In genomic region chr4:40910706-40911105, GRCh38 we compare ENCODE assay signal across 21 cellular contexts.
DNase-seq lines count a peak whose midpoint lies in the region; ATAC-seq, FAIRE-seq and TF ChIP-seq lines count a peak whose summit lies in the region.
"Had no signal": no experiment of that assay in that cellular context is flagged by ENCODE, and none has a peak within 500 bp of the region (broad histone marks: within the 10 kb centered on the region; RNA-seq: fewer than 3 reads in every experiment).

No MANE protein-coding gene starts in this region.

- peak overlapping the region in 1 of 3 donors; percentile 8 for H3K9ac ChIP-seq in skeletal muscle tissue (ENCODE audit: low read depth in 1 of 3, low read length in 3 of 3)

- H3K4me1 Mint-ChIP-seq in activated CD4-positive, alpha-beta T cell treated with anti-CD3 and anti-CD28 coated beads for 36 hours, result peaks cover 51% of the 10 kb centered on the region
- H3K4me1 Mint-ChIP-seq in activated naive CD8-positive, alpha-beta T cell (ENCODE audit: low read depth), result peaks cover 34% of the 10 kb centered on the region

- H3K4me3 ChIP-seq in esophagus squamous epithelium (no peak overlapping the region), skeletal muscle tissue (ENCODE audit: low read length in 3 of 3) (no peak overlapping the region)
- H3K4me3 ChIP-seq: pancreas, testis had no signal

- no peaks in the 10 kb centered on the region for H3K27me3 ChIP-seq in esophagus squamous epithelium
- no peaks in the 10 kb centered on the region for H3K27me3 ChIP-seq in skeletal muscle tissue (ENCODE audit: control insufficient read depth in 3 of 3, insufficient read depth in 3 of 3, low read length in 3 of 3)
- H3K27me3 ChIP-seq: pancreas, testis had no signal

- H3K36me3 ChIP-seq in esophagus squamous epithelium, result no peaks in the 10 kb centered on the region
- no peaks in the 10 kb centered on the region for H3K36me3 ChIP-seq in skeletal muscle tissue (ENCODE audit: control insufficient read depth in 3 of 3, insufficient read depth in 3 of 3, low read length in 3 of 3)
- H3K36me3 ChIP-seq: pancreas had no signal

- no peak for FAIRE-seq in HTR-8/SVneo (lab: Jason Lieb, UNC)
- FAIRE-seq: pancreas had no signal

- TF ChIP-seq CTCF in esophagus squamous epithelium (IDR thresholded peaks at IDR 0.05), result no peak

- no peak overlapping the region for H3K4me3 Mint-ChIP-seq in activated CD4-positive, alpha-beta T cell treated with anti-CD3 and anti-CD28 coated beads for 36 hours
- H3K4me3 Mint-ChIP-seq in activated naive CD8-positive, alpha-beta T cell, result no peak overlapping the region
- H3K4me3 Mint-ChIP-seq: T-helper 17 cell had no signal

- 55 to 57% methylated on average over 5 of the region's 5 CpGs for WGBS in esophagus squamous epithelium, 2 donors

- H3K9me3 ChIP-seq in esophagus squamous epithelium (no peaks in the 10 kb centered on the region), skeletal muscle tissue (ENCODE audit: control insufficient read depth in 3 of 3, low read length in 3 of 3) (no peaks in the 10 kb centered on the region)
- H3K9me3 ChIP-seq: pancreas, testis had no signal

- CTCF ChIA-PET in activated CD4-positive, alpha-beta T cell treated with anti-CD3 and anti-CD28 coated beads for 36 hours (lab: Charles Lee), result interaction anchor here (1.2 to 3.7 kb wide), 6 partner anchors 10 to 17 kb away, joined by 3 to 29 read pairs (median 6); no protein-coding TSS in a partner anchor

- H3K9me3 Mint-ChIP-seq in activated CD4-positive, alpha-beta T cell treated with anti-CD3 and anti-CD28 coated beads for 36 hours (ENCODE audit: low read depth), result peaks cover 2% of the 10 kb centered on the region
- H3K9me3 Mint-ChIP-seq in activated naive CD8-positive, alpha-beta T cell (ENCODE audit: low read depth), result no peaks in the 10 kb centered on the region
- H3K9me3 Mint-ChIP-seq: IgD-negative memory B cell had no signal

- no peak for ATAC-seq in activated CD4-positive, alpha-beta T cell treated with anti-CD3 and anti-CD28 coated beads for 36 hours
- ATAC-seq: left ventricle myocardium superior, pancreas, T-helper 17 cell had no signal

- peak overlapping the region; percentile 95 for H3K27ac Mint-ChIP-seq in activated CD4-positive, alpha-beta T cell treated with anti-CD3 and anti-CD28 coated beads for 36 hours
- peak overlapping the region; percentile 97 for H3K27ac Mint-ChIP-seq in activated naive CD8-positive, alpha-beta T cell
- H3K27ac Mint-ChIP-seq: IgD-negative memory B cell, T-helper 17 cell had no signal

- intact Hi-C loops in activated CD4-positive, alpha-beta T cell treated with anti-CD3 and anti-CD28 coated beads for 36 hours (cut with DNase I, micrococcal nuclease), result no loop called here
- intact Hi-C loops in esophagus squamous epithelium (cut with DNase I), result no loop called here

- POLR2A ChIA-PET in activated CD4-positive, alpha-beta T cell treated with anti-CD3 and anti-CD28 coated beads for 36 hours (lab: Charles Lee), result no interaction called here

- TF ChIP-seq POLR2A in esophagus squamous epithelium (IDR thresholded peaks at IDR 0.05), result no peak

- H3K27ac ChIP-seq in esophagus squamous epithelium, result peak overlapping the region; percentile 39 to 88 (median 81)
- H3K27ac ChIP-seq in skeletal muscle tissue (ENCODE audit: low read depth, low read length), result peak overlapping the region; percentile 28
- H3K27ac ChIP-seq: C4-2B, pancreas, testis had no signal

- H3K4me1 ChIP-seq in esophagus squamous epithelium, result peaks cover 6 to 33% (median 11%) of the 10 kb centered on the region in 3 donors
- H3K4me1 ChIP-seq in skeletal muscle tissue (ENCODE audit: control insufficient read depth in 3 of 3, insufficient read depth in 3 of 3, low read length in 3 of 3), result peaks cover 11 to 28% (median 22%) of the 10 kb centered on the region in 3 donors
- H3K4me1 ChIP-seq: pancreas had no signal

- no peak for DNase-seq in activated CD4-positive, alpha-beta T cell treated with anti-CD3 and anti-CD28 coated beads for 36 hours
- no peak for DNase-seq in activated CD4-positive, alpha-beta T cell treated with anti-CD3 and anti-CD28 coated beads for 4 hours
- DNase-seq in esophagus squamous epithelium (lab: John Stamatoyannopoulos, UW), result no peak
- DNase-seq in HTR-8/SVneo (ENCODE audit: insufficient read length, low spot score), result no peak
- DNase-seq in Ammon's horn (ENCODE audit: low spot score), result no peak
- no peak for DNase-seq in NCI-H82 (lab: John Stamatoyannopoulos, UW)
- DNase-seq: 8988T; activated CD4-positive, alpha-beta T cell treated with anti-CD3 and anti-CD28 coated beads for 1 hour; central memory CD4-positive, alpha-beta T cell; left ventricle myocardium superior; MV-4-11; NCI-H187 treated with DMSO at 0.1 percent for 48 hours; NCI-H510A; pancreas; SIG-M5; T-helper 17 cell; testis had no signal

- H3K36me3 Mint-ChIP-seq in activated CD4-positive, alpha-beta T cell treated with anti-CD3 and anti-CD28 coated beads for 36 hours (ENCODE audit: low read depth), result no peaks in the 10 kb centered on the region
- H3K36me3 Mint-ChIP-seq in activated naive CD8-positive, alpha-beta T cell, result no peaks in the 10 kb centered on the region
- H3K36me3 Mint-ChIP-seq: IgD-negative memory B cell had no signal

- H3K27me3 Mint-ChIP-seq in activated CD4-positive, alpha-beta T cell treated with anti-CD3 and anti-CD28 coated beads for 36 hours, result no peaks in the 10 kb centered on the region
- no peaks in the 10 kb centered on the region for H3K27me3 Mint-ChIP-seq in activated naive CD8-positive, alpha-beta T cell
